In genomic region chr3:150410311-150411105, GRCh38 we compare ENCODE assay signal across 1 cellular context.
TF ChIP-seq lines count a peak whose summit lies in the region.

No MANE protein-coding gene starts in this region.

TF ChIP-seq in H1, 55 proteins besides CTCF, POLR2A, EP300 and RAD21:
- TF ChIP-seq SUZ12 (IDR thresholded peaks at IDR 0.05; ENCODE audit: low read length): 0 out of 2 replicates have a peak, but pooled peaks have one; percentile 19
- TF ChIP-seq HDAC2 (IDR thresholded peaks at IDR 0.05; ENCODE audit: borderline replicate concordance in 1 of 2, low read depth in 2 of 2, low read length in 2 of 2): peak in 1 of 2 experiments; percentile 22; a peak in 1 of 4 replicates
- TF ChIP-seq SAP30 (IDR thresholded peaks at IDR 0.05; ENCODE audit: insufficient read depth, insufficient replicate concordance, low read length): peak; percentile 67
- TF ChIP-seq PHF8 (conservative IDR thresholded peaks at IDR 0.05; ENCODE audit: low read depth, low read length): 0 out of 2 replicates have a peak, but pooled peaks have one; percentile 17
- no peak for TF ChIP-seq RFX5 (IDR thresholded peaks at IDR 0.05; ENCODE audit: borderline replicate concordance, low read depth, low read length)
- TF ChIP-seq E2F6 (IDR thresholded peaks at IDR 0.05): peak; percentile 38; the same call in 1 of the 2 replicates
- TF ChIP-seq MAFK (IDR thresholded peaks at IDR 0.05; ENCODE audit: low read depth, low read length): no peak
- peak; percentile 55 for TF ChIP-seq MAX (IDR thresholded peaks at IDR 0.05)
- peak; percentile 49 for TF ChIP-seq ASH2L (IDR thresholded peaks at IDR 0.05; ENCODE audit: low read length)
- no peak for TF ChIP-seq TBP (IDR thresholded peaks at IDR 0.05; ENCODE audit: low read depth, low read length)
- peak; percentile 49 for TF ChIP-seq KDM4A (IDR thresholded peaks at IDR 0.05; ENCODE audit: low read depth, low read length, severe bottlenecking)
- peak in 1 of 2 experiments; percentile 89; a peak in 1 of 4 replicates for TF ChIP-seq SIN3A (conservative IDR thresholded peaks at IDR 0.05 in 1 of 2, IDR thresholded peaks at IDR 0.05 in 1 of 2; ENCODE audit: low read depth in 1 of 2, low read length in 2 of 2)
